In genomic region chrX:40260123-40260751, GRCh38 we compare ENCODE assay signal across 19 cellular contexts.
DNase-seq lines count a peak whose midpoint lies in the region; ATAC-seq, FAIRE-seq and TF ChIP-seq lines count a peak whose summit lies in the region.
"Had no signal": no experiment of that assay in that cellular context is flagged by ENCODE, and none has a peak within 500 bp of the region (broad histone marks: within the 10 kb centered on the region; RNA-seq: fewer than 3 reads in every experiment).

No MANE protein-coding gene starts in this region.

- H3K27ac ChIP-seq in cardiac muscle cell (no peak overlapping the region), right cardiac atrium (ENCODE audit: low read length) (no peak overlapping the region), endothelial cell of umbilical vein (ENCODE audit: insufficient read depth, low read depth, low read length) (no peak overlapping the region), upper lobe of right lung (peak overlapping the region; percentile 30)
- H3K27ac ChIP-seq: esophagus squamous epithelium, heart right ventricle, neural progenitor cell had no signal

- 83% methylated on average over 14 of the region's 14 CpGs for WGBS in right cardiac atrium

- no peaks in the 10 kb centered on the region for H4K20me1 ChIP-seq in endothelial cell of umbilical vein (replicated peaks; ENCODE audit: control insufficient read depth, extremely low read depth, insufficient read depth, low read length)

- H3K4me2 ChIP-seq in endothelial cell of umbilical vein (ENCODE audit: insufficient read depth, low read length): no peak overlapping the region
- H3K4me2 ChIP-seq: neural progenitor cell had no signal

- POLR2A ChIA-PET in endothelial cell of umbilical vein (lab: Charles Lee): no interaction called here

- H3K4me3 ChIP-seq in cardiac muscle cell: no peak overlapping the region
- no peak overlapping the region for H3K4me3 ChIP-seq in right cardiac atrium (ENCODE audit: low read length)
- H3K4me3 ChIP-seq in endothelial cell of umbilical vein (replicated peaks in 1 of 3; ENCODE audit: insufficient read depth in 1 of 3, low read depth in 1 of 3, low read length in 3 of 3): no peak overlapping the region
- H3K4me3 ChIP-seq in upper lobe of right lung: no peak overlapping the region
- H3K4me3 ChIP-seq: esophagus squamous epithelium, HAP-1, heart right ventricle, neural progenitor cell had no signal

- dilution Hi-C loops in endothelial cell of umbilical vein (cut with MboI; ENCODE audit: extremely low pct_ligation_motif_present, low sequenced_read_pairs): no loop called here

- TF ChIP-seq POLR2A in endothelial cell of umbilical vein (IDR thresholded peaks at IDR 0.05; ENCODE audit: low read depth, low read length): no peak

- no peak overlapping the region for H3K9ac ChIP-seq in endothelial cell of umbilical vein (replicated peaks; ENCODE audit: extremely low read depth, insufficient read depth, low read length)
- H3K9ac ChIP-seq: neural progenitor cell had no signal

- H3K4me1 ChIP-seq in cardiac muscle cell (ENCODE audit: low read depth) (no peaks in the 10 kb centered on the region), right cardiac atrium (ENCODE audit: control insufficient read depth, insufficient read depth, low read length) (peaks cover 12% of the 10 kb centered on the region), endothelial cell of umbilical vein (ENCODE audit: control insufficient read depth, extremely low read depth, insufficient read depth, low read length) (peaks cover 15% of the 10 kb centered on the region), upper lobe of right lung (no peaks in the 10 kb centered on the region)
- H3K4me1 ChIP-seq: HAP-1, neural progenitor cell had no signal

- H3K9me1 ChIP-seq in endothelial cell of umbilical vein (replicated peaks; ENCODE audit: control insufficient read depth, extremely low read depth, insufficient read depth, low read length): no peaks in the 10 kb centered on the region

- H3K36me3 ChIP-seq in cardiac muscle cell (no peaks in the 10 kb centered on the region), endothelial cell of umbilical vein (ENCODE audit: control insufficient read depth in 2 of 2, extremely low read depth in 1 of 2, insufficient read depth in 2 of 2, low read length in 2 of 2) (no peaks in the 10 kb centered on the region), upper lobe of right lung (no peaks in the 10 kb centered on the region)
- H3K36me3 ChIP-seq: esophagus squamous epithelium, HAP-1, heart right ventricle, neural progenitor cell had no signal

- H2AFZ ChIP-seq in endothelial cell of umbilical vein (ENCODE audit: low read depth, low read length): no peak overlapping the region
- H2AFZ ChIP-seq: neural progenitor cell had no signal

- H3K79me2 ChIP-seq in endothelial cell of umbilical vein (ENCODE audit: control insufficient read depth, insufficient read depth, low read length): no peaks in the 10 kb centered on the region

- CTCF ChIA-PET in endothelial cell of umbilical vein (lab: Charles Lee): no interaction called here

- no TSS peak for BruUV-seq in endothelial cell of umbilical vein (replicated peaks; lab: Mats Ljungman, UMichigan)

- TF ChIP-seq CTCF in cardiac muscle cell (IDR thresholded peaks at IDR 0.05; ENCODE audit: low read depth, low read length) (no peak), endothelial cell of umbilical vein (IDR thresholded peaks at IDR 0.05; ENCODE audit: extremely low read depth in 1 of 2, insufficient read depth in 1 of 2, low read depth in 1 of 2, low read length in 2 of 2) (no peak), upper lobe of right lung (IDR thresholded peaks at IDR 0.05) (no peak)

- H3K9me3 ChIP-seq in cardiac muscle cell (ENCODE audit: low read depth): no peaks in the 10 kb centered on the region
- H3K9me3 ChIP-seq in right cardiac atrium (ENCODE audit: control insufficient read depth, low read length): no peaks in the 10 kb centered on the region
- H3K9me3 ChIP-seq in endothelial cell of umbilical vein (replicated peaks; ENCODE audit: control insufficient read depth, insufficient read depth, low read length): no peaks in the 10 kb centered on the region
- no peaks in the 10 kb centered on the region for H3K9me3 ChIP-seq in upper lobe of right lung
- H3K9me3 ChIP-seq: esophagus squamous epithelium, HAP-1, heart right ventricle had no signal

- peak; percentile 42 for FAIRE-seq in endothelial cell of umbilical vein (lab: Jason Lieb, UNC)
- FAIRE-seq: bronchial epithelial cell, keratinocyte had no signal

- ATAC-seq in right cardiac atrium (no peak), upper lobe of right lung (peak; percentile 82)
- ATAC-seq: activated CD4-positive, alpha-beta T cell treated with anti-CD3 and anti-CD28 coated beads for 36 hours had no signal

- peak; percentile 37 to 65 for DNase-seq in cardiac muscle cell (ENCODE audit: low read depth in 1 of 2, low spot score in 1 of 2)
- DNase-seq in right cardiac atrium: no peak
- peak; percentile 69 for DNase-seq in NCI-H2029 (lab: John Stamatoyannopoulos, UW)
- DNase-seq in endothelial cell of umbilical vein (ENCODE audit: low read depth, low spot score): no peak
- peak; percentile 83 for DNase-seq in upper lobe of right lung
- DNase-seq in NCI-H226: no peak
- DNase-seq in NCI-H146 (lab: John Stamatoyannopoulos, UW): no peak
- no peak for DNase-seq in activated CD4-positive, alpha-beta T cell treated with anti-CD3 and anti-CD28 coated beads, Interleukin-2, amount 50 U/mL, for 1 hour
- DNase-seq: activated CD4-positive, alpha-beta T cell treated with anti-CD3 and anti-CD28 coated beads for 36 hours; esophagus squamous epithelium; Kasumi-1; midbrain; NCI-H187; NK-92 treated with Interleukin-12 subunit alpha and Interleukin-12 subunit beta, amount 100 ng/mL, for 24 hours had no signal

- H3K27me3 ChIP-seq in cardiac muscle cell (no peaks in the 10 kb centered on the region), right cardiac atrium (ENCODE audit: control insufficient read depth, insufficient read depth) (no peaks in the 10 kb centered on the region), endothelial cell of umbilical vein (ENCODE audit: control insufficient read depth in 2 of 2, insufficient read depth in 2 of 2, low read length in 2 of 2) (no peaks in the 10 kb centered on the region), upper lobe of right lung (no peaks in the 10 kb centered on the region)
- H3K27me3 ChIP-seq: esophagus squamous epithelium, neural progenitor cell had no signal

- intact Hi-C loops in right cardiac atrium (cut with DNase I): loop anchor here (10.0 kb wide), 3 partner anchors 85 to 445 kb away; no protein-coding TSS in a partner anchor
- intact Hi-C loops in endothelial cell of umbilical vein (cut with micrococcal nuclease): no loop called here
- intact Hi-C loops in upper lobe of right lung (cut with DNase I): no loop called here

TF ChIP-seq in endothelial cell of umbilical vein, 7 proteins besides CTCF, POLR2A, EP300 and RAD21:
- TF ChIP-seq MYC (IDR thresholded peaks at IDR 0.05; ENCODE audit: low read depth, low read length) (no peak), EZH2 (IDR thresholded peaks at IDR 0.05; ENCODE audit: borderline replicate concordance, low read depth, low read length, severe bottlenecking) (no peak), MAX (IDR thresholded peaks at IDR 0.05; ENCODE audit: insufficient read depth, insufficient read length) (no peak), JUN (IDR thresholded peaks at IDR 0.05; ENCODE audit: borderline replicate concordance, insufficient read depth, insufficient read length, low read depth) (no peak), GATA2 (IDR thresholded peaks at IDR 0.05; ENCODE audit: insufficient read depth, insufficient read length, low read depth, low read length) (no peak), FOS (IDR thresholded peaks at IDR 0.05; ENCODE audit: borderline replicate concordance, insufficient read depth, low read length) (no peak), POLR2AphosphoS5 (IDR thresholded peaks at IDR 0.05; ENCODE audit: insufficient read depth, low read depth, low read length) (no peak)

Comparison
In these comparisons a context has a peak if more than half of its experiments do, and no peak if none do; other contexts are left out.
1. DNase-seq: peak in cardiac muscle cell (2 of 2), NCI-H2029 (single experiment) and upper lobe of right lung (single experiment); none in right cardiac atrium (0 of 3), endothelial cell of umbilical vein (single experiment), NCI-H226 (single experiment), NCI-H146 (single experiment) and activated CD4-positive, alpha-beta T cell treated with anti-CD3 and anti-CD28 coated beads, Interleukin-2, amount 50 U/mL, for 1 hour (single experiment).
2. intact Hi-C loops: an anchor here in right cardiac atrium (10.0 kb wide); none called in endothelial cell of umbilical vein and upper lobe of right lung.